Comparison of ENCODE assay signal across 8 cellular contexts in the genomic region with DNA sequence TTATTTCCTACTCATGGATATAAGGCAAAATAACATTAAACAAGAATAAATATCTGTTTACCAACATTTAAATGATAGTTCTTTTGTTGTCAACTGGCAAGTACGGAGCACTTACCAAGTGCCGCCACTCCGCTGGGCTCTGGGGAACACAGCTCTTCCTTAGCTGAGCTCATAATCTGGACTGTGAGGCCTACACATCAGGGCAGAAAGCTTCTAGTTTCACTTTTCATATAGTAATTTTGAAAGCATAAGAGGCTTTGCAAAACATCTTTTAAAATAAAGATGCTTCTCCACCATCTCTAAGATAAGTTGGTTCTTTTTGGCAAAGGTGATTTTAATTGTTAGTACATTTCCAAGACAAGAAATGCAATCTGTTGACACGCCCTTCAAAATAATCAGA.
DNase-seq lines count a peak whose midpoint lies in the region; ATAC-seq and TF ChIP-seq lines count a peak whose summit lies in the region.

No MANE protein-coding gene starts in this region.

- H3K36me3 ChIP-seq in ACC112 (ENCODE audit: insufficient read depth, low read length) = no peaks in the 10 kb centered on the region
- no peaks in the 10 kb centered on the region for H3K36me3 ChIP-seq in esophagus squamous epithelium

- peak; percentile 62 for ATAC-seq in GM19043 (IDR thresholded peaks at IDR 0.05; ENCODE audit: low read depth, unreplicated experiment)
- ATAC-seq in HG03342 (IDR thresholded peaks at IDR 0.05; ENCODE audit: unreplicated experiment) = peak; percentile 61

- TF ChIP-seq POLR2A in esophagus squamous epithelium (IDR thresholded peaks at IDR 0.05) = peak in 1 of 4 donors; percentile 31

- H3K27me3 ChIP-seq in ACC112 (ENCODE audit: insufficient read depth, low read length) (no peaks in the 10 kb centered on the region), esophagus squamous epithelium (no peaks in the 10 kb centered on the region)

- peak overlapping the region; percentile 95 for H2AFZ ChIP-seq in ACC112 (ENCODE audit: low read length, unreplicated experiment)

- no peaks in the 10 kb centered on the region for H3K79me2 ChIP-seq in ACC112 (ENCODE audit: control insufficient read depth, insufficient read depth, low read length, unreplicated experiment)

- no peak for TF ChIP-seq CTCF in esophagus squamous epithelium (IDR thresholded peaks at IDR 0.05)

- H3K4me3 ChIP-seq in ACC112 (ENCODE audit: low read depth, low read length) (peak overlapping the region; percentile 73), esophagus squamous epithelium (peak overlapping the region in 3 of 4 donors; percentile 19 to 46 (median 19))

- intact Hi-C loops in esophagus squamous epithelium (cut with DNase I) = no loop called here
- intact Hi-C loops in posterior cingulate gyrus (cut with DNase I) = loop anchor here (10.0 kb wide), 1 partner anchor 214 kb away; no protein-coding TSS in a partner anchor

- 51 to 61% methylated on average over 4 of the region's 4 CpGs for WGBS in esophagus squamous epithelium, 2 donors

- no peaks in the 10 kb centered on the region for H3K9me3 ChIP-seq in esophagus squamous epithelium

- peak overlapping the region; percentile 83 for H3K27ac ChIP-seq in ACC112 (ENCODE audit: low read depth, low read length)
- H3K27ac ChIP-seq in esophagus squamous epithelium = peak overlapping the region; percentile 56 to 81 (median 74)

- peak; percentile 34 to 38 for DNase-seq in activated CD4-positive, alpha-beta T cell treated with anti-CD3 and anti-CD28 coated beads, Interleukin-2, amount 50 U/mL, for 4 hours
- DNase-seq in esophagus squamous epithelium (lab: John Stamatoyannopoulos, UW) (no peak), posterior cingulate gyrus (peak; percentile 9 to 79 (median 26)), NCI-H2227 (lab: John Stamatoyannopoulos, UW; ENCODE audit: unreplicated experiment) (no peak), SIG-M5 (lab: John Stamatoyannopoulos, UW) (no peak)

- H3K4me1 ChIP-seq in ACC112 (ENCODE audit: control insufficient read depth, insufficient read depth, low read length, unreplicated experiment) (peaks cover 35% of the 10 kb centered on the region), esophagus squamous epithelium (peaks cover 0 to 32% (median 5%) of the 10 kb centered on the region in 3 donors)

Comparison
In these comparisons a context has a peak if more than half of its experiments do, and no peak if none do; other contexts are left out.
1. DNase-seq: peak in activated CD4-positive, alpha-beta T cell treated with anti-CD3 and anti-CD28 coated beads, Interleukin-2, amount 50 U/mL, for 4 hours (2 of 2) and posterior cingulate gyrus (10 of 10); none in esophagus squamous epithelium (single experiment), NCI-H2227 (single experiment) and SIG-M5 (single experiment).